9 cellular contexts compared by ENCODE assay signal in genomic region chr13:20526664-20527063, GRCh38. TPM values are rescaled to one million over a fixed set of nuclear protein-coding genes. Genes with fewer than 3 reads are reported as not detected.
DNase-seq lines count a peak whose midpoint lies in the region; ATAC-seq, FAIRE-seq and TF ChIP-seq lines count a peak whose summit lies in the region.
"Had no signal": no experiment of that assay in that cellular context is flagged by ENCODE, and none has a peak within 500 bp of the region (broad histone marks: within the 10 kb centered on the region; RNA-seq: fewer than 3 reads in every experiment).

No MANE protein-coding gene starts in this region.

- peak overlapping the region; percentile 99; the same call in 1 of the 2 replicates for H2AFZ ChIP-seq in K562 (ENCODE audit: low read depth, low read length)

- H3K9me1 ChIP-seq in K562 (ENCODE audit: control insufficient read depth, insufficient read depth, low read length) = no peaks in the 10 kb centered on the region

- FAIRE-seq in K562 (lab: Jason Lieb, UNC) = no peak

- H3K4me1 ChIP-seq in K562 (replicated peaks in 1 of 2; ENCODE audit: control insufficient read depth in 2 of 2, insufficient read depth in 2 of 2, low read length in 2 of 2) = peaks cover 0 to 6% of the 10 kb centered on the region in 2 experiments; a peak in 3 of 5 replicates
- H3K4me1 ChIP-seq in mucosa of rectum (ENCODE audit: control insufficient read depth in 2 of 2, insufficient read depth in 2 of 2, low read length in 2 of 2) = peaks cover 8 to 18% of the 10 kb centered on the region in 2 donors

- TF ChIP-seq POLR2A in K562 (conservative IDR thresholded peaks at IDR 0.05) = no peak

- H3K36me3 ChIP-seq in K562 (ENCODE audit: control insufficient read depth, insufficient read depth, low read length) (no peaks in the 10 kb centered on the region), mucosa of rectum (ENCODE audit: control insufficient read depth in 2 of 2, insufficient read depth in 2 of 2, low read length in 2 of 2) (no peaks in the 10 kb centered on the region)

- BruUV-seq in K562 (replicated peaks; lab: Mats Ljungman, UMichigan) = no TSS peak

- TF ChIP-seq RAD21 in K562 (CRISPR knock-in tag; conservative IDR thresholded peaks at IDR 0.05 in 1 of 2, IDR thresholded peaks at IDR 0.05 in 1 of 2) = no peak

- ATAC-seq in K562 (no peak), HG02870 (IDR thresholded peaks at IDR 0.05; ENCODE audit: unreplicated experiment) (no peak)

- H3K9ac ChIP-seq in K562 (ENCODE audit: insufficient read depth in 1 of 2, low read depth in 2 of 2, low read length in 2 of 2) = no peak overlapping the region; a peak in 1 of 4 replicates
- peak overlapping the region; percentile 84 to 93 for H3K9ac ChIP-seq in mucosa of rectum (ENCODE audit: low read depth in 1 of 2, low read length in 2 of 2)

- CTCF ChIA-PET in K562 (lab: Yijun Ruan, JAX; ENCODE audit: low intra/inter-chr PET ratio) = no interaction called here

- DNase-seq in Ammon's horn (ENCODE audit: low spot score) (peak; percentile 24), HT1080 (ENCODE audit: low read depth) (peak; percentile 60), K562 (ENCODE audit: extremely low read depth in 1 of 4, low spot score in 3 of 4) (no peak), RPMI8226 (no peak), NOMO-1 treated with DMSO at 0.1 percent for 48 hours (lab: John Stamatoyannopoulos, UW; ENCODE audit: unreplicated experiment) (no peak)
- DNase-seq in activated effector memory CD4-positive, alpha-beta T cell treated with Interleukin-2 at 50 U/mL for 16 hours = no peak
- DNase-seq: GOT3 had no signal

- 48% methylated on average over 3 of the region's 6 CpGs for WGBS in K562 (ENCODE audit: insufficient coverage, low coverage, missing lambda C conversion rate)

- in situ Hi-C loops in K562 (cut with MboI) = no loop called here

- H3K27me3 ChIP-seq in K562 (ENCODE audit: control insufficient read depth in 2 of 2, insufficient read depth in 2 of 2, low read length in 2 of 2) (no peaks in the 10 kb centered on the region), mucosa of rectum (ENCODE audit: control insufficient read depth in 2 of 2, insufficient read depth in 2 of 2, low read length in 2 of 2) (no peaks in the 10 kb centered on the region)

- POLR2A ChIA-PET in K562 (lab: Yijun Ruan, JAX) = no interaction called here

- H3K9me3 ChIP-seq in K562 (replicated peaks; ENCODE audit: control insufficient read depth, insufficient read depth, low read depth, low read length) (no peaks in the 10 kb centered on the region), mucosa of rectum (ENCODE audit: control insufficient read depth in 2 of 2, low read length in 2 of 2) (no peaks in the 10 kb centered on the region)

- H3K4me2 ChIP-seq in K562 (ENCODE audit: insufficient read depth, low read length) = no peak overlapping the region; the same call in 1 of the 2 replicates

- H4K20me1 ChIP-seq in K562 (replicated peaks; ENCODE audit: control insufficient read depth, insufficient read depth, low read length) = no peaks in the 10 kb centered on the region

- no peak for TF ChIP-seq CTCF in K562 (IDR thresholded peaks at IDR 0.05 in 2 of 3, conservative IDR thresholded peaks at IDR 0.05 in 1 of 3; ENCODE audit: insufficient read depth in 2 of 3, low read depth in 1 of 3, low read length in 3 of 3)

- H3K79me2 ChIP-seq in K562 (ENCODE audit: control insufficient read depth, insufficient read depth, low read length) = no peaks in the 10 kb centered on the region

- intact Hi-C loops in K562 (cut with micrococcal nuclease) = no loop called here

- H3K4me3 ChIP-seq in K562 = no peak overlapping the region; the same call in 1 of the 2 replicates
- peak overlapping the region; percentile 90 to 95 for H3K4me3 ChIP-seq in mucosa of rectum (ENCODE audit: low read length in 2 of 2)

- H3K27ac ChIP-seq in K562 (ENCODE audit: extremely low read depth, low read depth, low read length) = no peak overlapping the region
- H3K27ac ChIP-seq in mucosa of rectum (ENCODE audit: low read depth in 2 of 2, low read length in 2 of 2) = peak overlapping the region; percentile 93 to 94

- no peak for TF ChIP-seq EP300 in K562 (IDR thresholded peaks at IDR 0.05; ENCODE audit: low read length)

TF ChIP-seq in K562, 482 proteins besides CTCF, POLR2A, EP300 and RAD21:
- TF ChIP-seq, protein P1, sequence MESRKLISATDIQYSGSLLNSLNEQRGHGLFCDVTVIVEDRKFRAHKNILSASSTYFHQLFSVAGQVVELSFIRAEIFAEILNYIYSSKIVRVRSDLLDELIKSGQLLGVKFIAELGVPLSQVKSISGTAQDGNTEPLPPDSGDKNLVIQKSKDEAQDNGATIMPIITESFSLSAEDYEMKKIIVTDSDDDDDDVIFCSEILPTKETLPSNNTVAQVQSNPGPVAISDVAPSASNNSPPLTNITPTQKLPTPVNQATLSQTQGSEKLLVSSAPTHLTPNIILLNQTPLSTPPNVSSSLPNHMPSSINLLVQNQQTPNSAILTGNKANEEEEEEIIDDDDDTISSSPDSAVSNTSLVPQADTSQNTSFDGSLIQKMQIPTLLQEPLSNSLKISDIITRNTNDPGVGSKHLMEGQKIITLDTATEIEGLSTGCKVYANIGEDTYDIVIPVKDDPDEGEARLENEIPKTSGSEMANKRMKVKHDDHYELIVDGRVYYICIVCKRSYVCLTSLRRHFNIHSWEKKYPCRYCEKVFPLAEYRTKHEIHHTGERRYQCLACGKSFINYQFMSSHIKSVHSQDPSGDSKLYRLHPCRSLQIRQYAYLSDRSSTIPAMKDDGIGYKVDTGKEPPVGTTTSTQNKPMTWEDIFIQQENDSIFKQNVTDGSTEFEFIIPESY (CRISPR knock-in tag; IDR thresholded peaks at IDR 0.05) = peak; percentile 56
- TF ChIP-seq ZNF165 (CRISPR knock-in tag; IDR thresholded peaks at IDR 0.05; ENCODE audit: borderline replicate concordance) = no peak
- TF ChIP-seq MXI1 (IDR thresholded peaks at IDR 0.05; ENCODE audit: low read depth, low read length) = no peak
- TF ChIP-seq ZFPM2 (CRISPR knock-in tag; IDR thresholded peaks at IDR 0.05) = no peak
TF ChIP-seq in K562: peak in this region for 1.

RNA-seq across cellular contexts. Expression of gene CRYL1, which starts 1.0 kb away (rescaled TPM):
- 8.8 and 13.5 TPM in 2 replicates for total RNA-seq in HT1080 (2014; rRNA removed; shearing (Covaris generic))
- polyA plus RNA-seq in HT1080 (2015; cell fraction: cytosol; rRNA removed) = 24.5 and 24.6 TPM in 2 replicates
- 11.5 and 12.3 TPM in 2 replicates for polyA plus RNA-seq in HT1080 (2015; cell fraction: nucleus; rRNA removed)
- total RNA-seq in K562 (2011; cell fraction: chromatin; rRNA removed; ENCODE audit: low replicate concordance) = 2.7 and 4.8 TPM in 2 replicates
- 1.5 and 2.8 TPM in 2 replicates for total RNA-seq in K562 (2011; cell fraction: nucleolus; rRNA removed)
- 3.0 and 3.9 TPM in 2 replicates for total RNA-seq in K562 (2011; cell fraction: nucleoplasm; rRNA removed)
- total RNA-seq in K562 (2014; rRNA removed) = 2.4 and 2.6 TPM in 2 replicates
- 2.0 TPM in 2 replicates for total RNA-seq in K562 (2014; rRNA removed; fragmentation: Illumina TruSeq; extraction: Trizol)
- total RNA-seq in K562 (2015; rRNA removed; fragmentation: Illumina TruSeq; extraction: Trizol) = 1.5 and 1.7 TPM in 2 replicates
- total RNA-seq in K562 (2021) = 3.1 and 3.4 TPM in 2 replicates
- polyA plus RNA-seq in K562 (2011; rRNA removed) = 6.9 and 9.7 TPM in 2 replicates
- 7.4 and 14.6 TPM in 2 replicates for polyA plus RNA-seq in K562 (2011; cell fraction: cytosol; rRNA removed)
- polyA plus RNA-seq in K562 (2011; cell fraction: nucleus; rRNA removed) = 6.1 and 6.9 TPM in 2 replicates
- polyA plus RNA-seq in K562 (2012) = 3.6 and 10.4 TPM in 2 replicates
- 3.4 and 3.7 TPM in 2 replicates for polyA plus RNA-seq in K562 (2014; fragmentation: Illumina TruSeq; extraction: Trizol)
- polyA plus RNA-seq in K562 (2014; fragmentation: Nextera tagmentation; extraction: Ambion mirVana) = 1 to 10 TPM; 1.0 to 1.8 TPM
- polyA plus RNA-seq in K562 (2014; rRNA removed) = 2.7 and 5.3 TPM in 2 replicates
- 4.3 and 5.9 TPM in 2 replicates for polyA minus RNA-seq in K562 (2011; rRNA and poly(A)+ RNA removed)
- 3.0 and 3.6 TPM in 2 replicates for polyA minus RNA-seq in K562 (2011; cell fraction: cytosol; rRNA and poly(A)+ RNA removed)
- 1.3 and 3.2 TPM in 2 replicates for polyA minus RNA-seq in K562 (2011; cell fraction: nucleus; rRNA and poly(A)+ RNA removed)

RNA-seq across cellular contexts. Expression of gene IFT88, which starts 40.3 kb away (rescaled TPM):
- total RNA-seq in HT1080 (2014; rRNA removed; shearing (Covaris generic)) = 7.9 and 8.0 TPM in 2 replicates
- polyA plus RNA-seq in HT1080 (2015; cell fraction: cytosol; rRNA removed) = 10.2 and 10.4 TPM in 2 replicates
- polyA plus RNA-seq in HT1080 (2015; cell fraction: nucleus; rRNA removed) = 15.5 and 23.2 TPM in 2 replicates
- 16.2 and 28.1 TPM in 2 replicates for total RNA-seq in K562 (2011; cell fraction: chromatin; rRNA removed; ENCODE audit: low replicate concordance)
- 11.6 and 12.2 TPM in 2 replicates for total RNA-seq in K562 (2011; cell fraction: nucleolus; rRNA removed)
- total RNA-seq in K562 (2011; cell fraction: nucleoplasm; rRNA removed) = 14.7 and 16.6 TPM in 2 replicates
- 9.0 and 9.3 TPM in 2 replicates for total RNA-seq in K562 (2014; rRNA removed)
- total RNA-seq in K562 (2014; rRNA removed; fragmentation: Illumina TruSeq; extraction: Trizol) = 13.5 and 15.4 TPM in 2 replicates
- 12.0 and 12.6 TPM in 2 replicates for total RNA-seq in K562 (2015; rRNA removed; fragmentation: Illumina TruSeq; extraction: Trizol)
- 9.1 and 9.4 TPM in 2 replicates for total RNA-seq in K562 (2021)
- 8.0 and 13.4 TPM in 2 replicates for polyA plus RNA-seq in K562 (2011; rRNA removed)
- polyA plus RNA-seq in K562 (2011; cell fraction: cytosol; rRNA removed) = 2.1 and 2.2 TPM in 2 replicates
- 9.7 and 10.9 TPM in 2 replicates for polyA plus RNA-seq in K562 (2011; cell fraction: nucleus; rRNA removed)
- polyA plus RNA-seq in K562 (2012) = 8.3 and 9.0 TPM in 2 replicates
- polyA plus RNA-seq in K562 (2014; fragmentation: Illumina TruSeq; extraction: Trizol) = 8.0 and 9.2 TPM in 2 replicates
- 10 to 100 TPM in 1 of 2 experiments, 1 to 10 TPM in 1; 10.0 to 13.0 TPM for polyA plus RNA-seq in K562 (2014; fragmentation: Nextera tagmentation; extraction: Ambion mirVana)
- 8.3 and 11.7 TPM in 2 replicates for polyA plus RNA-seq in K562 (2014; rRNA removed)
- polyA minus RNA-seq in K562 (2011; rRNA and poly(A)+ RNA removed) = 13.1 and 16.1 TPM in 2 replicates
- polyA minus RNA-seq in K562 (2011; cell fraction: cytosol; rRNA and poly(A)+ RNA removed) = 4.3 and 5.8 TPM in 2 replicates
- 17.8 and 24.1 TPM in 2 replicates for polyA minus RNA-seq in K562 (2011; cell fraction: nucleus; rRNA and poly(A)+ RNA removed)

Comparison
In these comparisons a context has a peak if more than half of its experiments do, and no peak if none do; other contexts are left out.
1. DNase-seq: peak in Ammon's horn (single experiment) and HT1080 (single experiment); none in K562 (0 of 4), activated effector memory CD4-positive, alpha-beta T cell treated with Interleukin-2 at 50 U/mL for 16 hours (single experiment), RPMI8226 (single experiment) and NOMO-1 treated with DMSO at 0.1 percent for 48 hours (single experiment).
2. H3K9ac ChIP-seq: peak in mucosa of rectum (2 of 2); none in K562 (0 of 2).